In the genomic region with DNA sequence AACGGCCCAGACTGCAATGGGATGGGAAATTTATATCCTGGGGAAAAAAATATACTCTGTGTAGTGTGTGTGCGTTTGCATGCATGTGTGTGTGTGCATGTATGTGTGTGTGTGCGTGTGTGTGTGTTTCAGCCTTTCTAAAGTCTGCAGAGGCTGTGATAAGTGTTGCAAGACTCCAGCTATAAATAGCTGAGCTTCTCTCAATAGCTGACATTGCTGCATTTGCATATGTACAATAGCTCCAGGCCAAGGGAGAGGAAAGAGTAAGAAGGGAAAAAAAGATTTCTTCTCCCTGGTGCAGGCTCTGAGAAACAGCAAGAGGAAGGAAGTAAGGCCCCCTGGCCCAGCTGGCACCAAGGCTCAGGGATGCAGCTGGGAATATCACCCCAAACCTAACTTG, we compare ENCODE assay signal across 15 cellular contexts.
DNase-seq lines count a peak whose midpoint lies in the region; ATAC-seq, FAIRE-seq and TF ChIP-seq lines count a peak whose summit lies in the region.
"Had no signal": no experiment of that assay in that cellular context is flagged by ENCODE, and none has a peak within 500 bp of the region (broad histone marks: within the 10 kb centered on the region; RNA-seq: fewer than 3 reads in every experiment).

No MANE protein-coding gene starts in this region.

- ATAC-seq in HG03521 (IDR thresholded peaks at IDR 0.05; ENCODE audit: unreplicated experiment), result no peak
- ATAC-seq: gastroesophageal sphincter had no signal

- DNase-seq in GM03348 (ENCODE audit: low spot score) (peak; percentile 73), RPMI7951 (ENCODE audit: low read depth) (peak; percentile 92), fibroblast of the aortic adventitia (ENCODE audit: low read depth) (peak; percentile 91), ovary (peak in 3 of 5 donors; percentile 45 to 59 (median 52)), A172 (ENCODE audit: low spot score) (no peak), GM12892 (ENCODE audit: insufficient read length) (no peak), DMS53 treated with DMSO at 0.1 percent for 48 hours (lab: John Stamatoyannopoulos, UW; ENCODE audit: unreplicated experiment) (no peak)
- DNase-seq: activated CD4-positive, alpha-beta T cell treated with anti-CD3 and anti-CD28 coated beads for 4 hours; activated naive CD4-positive, alpha-beta T cell treated with anti-CD3 and anti-CD28 coated beads, Interleukin-2, amount 50 U/mL, for 16 hours; NCI-H187; SIG-M5; stimulated activated CD4-positive, alpha-beta T cell treated with anti-CD3 and anti-CD28 coated beads, Interleukin-1b, Interleukin-23, amount 100 ng/mL, for 48 hours had no signal

- WGBS in ovary, 3 donors, result 27 to 34% (median 28%) methylated on average over 3 of the region's 3 CpGs

- no peaks in the 10 kb centered on the region for H3K9me3 ChIP-seq in ovary
- H3K9me3 ChIP-seq: gastroesophageal sphincter, thoracic aorta had no signal

- H3K4me3 ChIP-seq in fibroblast of the aortic adventitia (ENCODE audit: low read depth, low read length) (no peak overlapping the region), ovary (no peak overlapping the region)
- H3K4me3 ChIP-seq: gastroesophageal sphincter, thoracic aorta had no signal

- no peak for TF ChIP-seq POLR2A in ovary (IDR thresholded peaks at IDR 0.05)
- TF ChIP-seq POLR2A in GM12892 (IDR thresholded peaks at IDR 0.05; ENCODE audit: low read depth, low read length), result no peak

- H3K4me1 ChIP-seq in ovary (ENCODE audit: insufficient read depth), result peaks cover 4% of the 10 kb centered on the region

- H3K36me3 ChIP-seq in ovary, result no peaks in the 10 kb centered on the region
- H3K36me3 ChIP-seq: gastroesophageal sphincter, thoracic aorta had no signal

- H3K27me3 ChIP-seq in ovary, result no peaks in the 10 kb centered on the region

- no peak for FAIRE-seq in GM12892 (lab: Jason Lieb, UNC)

- no peak for TF ChIP-seq EP300 in ovary (IDR thresholded peaks at IDR 0.05)

- intact Hi-C loops in ovary (cut with DNase I), result no loop called here

- TF ChIP-seq CTCF in fibroblast of the aortic adventitia (IDR thresholded peaks at IDR 0.05; ENCODE audit: insufficient read depth, low read length), result no peak
- TF ChIP-seq CTCF in ovary (IDR thresholded peaks at IDR 0.05), result no peak

- no peak overlapping the region for H3K27ac ChIP-seq in ovary
- H3K27ac ChIP-seq: gastroesophageal sphincter, thoracic aorta had no signal

Comparison
In these comparisons a context has a peak if more than half of its experiments do, and no peak if none do; other contexts are left out.
1. DNase-seq: peak in GM03348 (single experiment), RPMI7951 (single experiment), fibroblast of the aortic adventitia (single experiment) and ovary (3 of 5); none in A172 (single experiment), GM12892 (single experiment) and DMS53 treated with DMSO at 0.1 percent for 48 hours (single experiment).